Comparison of ENCODE assay signal across 8 cellular contexts in the genomic region with DNA sequence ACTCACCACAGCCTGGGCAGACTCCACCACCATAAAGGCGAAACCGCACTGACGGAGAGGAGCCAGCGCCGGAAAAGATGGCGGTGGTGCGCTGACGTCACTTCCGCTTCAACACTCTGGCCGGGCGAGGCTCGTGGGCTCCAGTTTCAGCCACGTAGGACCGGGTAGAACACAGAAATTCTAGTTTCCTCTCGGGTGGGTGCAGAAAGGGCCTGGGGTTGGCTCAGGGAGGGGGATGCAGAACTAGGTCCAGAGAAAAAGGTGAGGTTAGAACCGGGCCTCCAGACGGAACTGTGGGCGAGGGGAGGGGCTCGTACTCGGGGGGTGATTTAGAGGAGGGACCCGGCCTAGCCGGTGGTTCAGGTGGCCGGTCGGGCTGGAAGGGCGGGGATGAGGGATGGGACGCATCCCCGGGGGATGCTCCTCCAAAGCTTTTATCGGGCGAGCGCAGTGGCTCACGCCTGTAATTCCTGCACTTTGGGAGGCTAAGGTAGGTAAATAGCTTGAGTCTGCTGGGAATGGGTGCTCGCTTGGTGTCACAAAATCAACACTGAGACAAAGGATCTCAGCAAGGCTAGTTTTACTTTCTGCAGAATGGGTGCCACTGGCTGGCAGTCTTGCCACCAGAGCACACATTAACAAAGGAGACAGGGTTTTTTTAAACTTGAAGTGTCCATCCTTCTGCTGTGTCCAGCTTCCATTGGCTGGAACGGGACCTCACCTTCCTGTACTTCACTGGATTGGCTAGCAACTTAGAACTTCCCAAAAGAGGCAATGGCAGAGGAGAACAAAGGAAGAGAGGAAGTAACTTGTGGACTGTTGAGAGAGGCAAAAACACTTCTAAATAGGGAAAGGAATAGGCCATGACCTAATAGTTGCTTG. TPM values are rescaled to one million over a fixed set of nuclear protein-coding genes. Genes with fewer than 3 reads are reported as not detected.
A peak's percentile ranks its signal among the peaks of the same experiment; 100 is the strongest.
DNase-seq lines count a peak whose midpoint lies in the region; ATAC-seq and TF ChIP-seq lines count a peak whose summit lies in the region.

ZNF561 (minus strand) TSS at position 77 of the 882 bp plus-strand sequence. CDS start 1,776 bp downstream, outside the sequence.

- H3K4me2 ChIP-seq in parathyroid adenoma (ENCODE audit: low read length): peak within 1 kb of the TSS; percentile 83

- peak within 1 kb of the TSS; percentile 74 for H3K9ac ChIP-seq in parathyroid adenoma

- H3K4me1 ChIP-seq in cardiac muscle cell (ENCODE audit: low read depth) (peaks cover 24% of the 10 kb centered on the region), parathyroid adenoma (peaks cover 7% of the 10 kb centered on the region), tibial artery (peaks cover 0 to 34% (median 16%) of the 10 kb centered on the region in 4 donors)

- DNase-seq in GDM1 (lab: John Stamatoyannopoulos, UW) (peak; percentile 84), NCI-H128 (lab: John Stamatoyannopoulos, UW; ENCODE audit: unreplicated experiment) (peak; percentile 54), SW 1271 (lab: John Stamatoyannopoulos, UW) (peak; percentile 34 to 66), cardiac muscle cell (ENCODE audit: low read depth in 1 of 2, low spot score in 1 of 2) (peak; percentile 94), tibial artery (peak; percentile 79 to 91)
- DNase-seq in activated naive CD8-positive, alpha-beta T cell treated with anti-CD3 and anti-CD28 coated beads, Interleukin-2, amount 50 U/mL, for 16 hours (ENCODE audit: low read depth, low spot score): peak; percentile 69

- TF ChIP-seq CTCF in cardiac muscle cell (IDR thresholded peaks at IDR 0.05; ENCODE audit: low read depth, low read length) (no peak), parathyroid adenoma (IDR thresholded peaks at IDR 0.05) (no peak), tibial artery (IDR thresholded peaks at IDR 0.05) (no peak)

- peak; percentile 75 for ATAC-seq in HG02571 (IDR thresholded peaks at IDR 0.05; ENCODE audit: unreplicated experiment)

- H3K36me3 ChIP-seq in cardiac muscle cell (peaks cover 30% of the 10 kb centered on the region), parathyroid adenoma (ENCODE audit: control insufficient read depth, insufficient read depth, low read length) (no peaks in the 10 kb centered on the region), tibial artery (peaks cover 26 to 31% (median 31%) of the 10 kb centered on the region in 3 donors)

- H3K27ac ChIP-seq in cardiac muscle cell (peak within 1 kb of the TSS; percentile 100), parathyroid adenoma (peak within 1 kb of the TSS; percentile 89), tibial artery (peak within 1 kb of the TSS; percentile 74 to 75)

- H3K9me3 ChIP-seq in cardiac muscle cell (ENCODE audit: low read depth): no peaks in the 10 kb centered on the region
- H3K9me3 ChIP-seq in parathyroid adenoma (ENCODE audit: control insufficient read depth, low read length): no peaks in the 10 kb centered on the region
- no peaks in the 10 kb centered on the region for H3K9me3 ChIP-seq in tibial artery

- H3K79me2 ChIP-seq in parathyroid adenoma: peaks cover 2% of the 10 kb centered on the region

- intact Hi-C loops in tibial artery (cut with DNase I; ENCODE audit: low total_unique reads): loop anchor here (5.0 to 10.0 kb wide), 2 partner anchors 53 to 309 kb away; partner anchors contain the start of gene ZNF562

- H3K4me3 ChIP-seq in cardiac muscle cell (peak within 1 kb of the TSS; percentile 93), parathyroid adenoma (ENCODE audit: low read depth, low read length) (peak within 1 kb of the TSS; percentile 98), tibial artery (peak within 1 kb of the TSS; percentile 57 to 73)

- H3K27me3 ChIP-seq in cardiac muscle cell (no peaks in the 10 kb centered on the region), parathyroid adenoma (ENCODE audit: control insufficient read depth, insufficient read depth, low read length) (no peaks in the 10 kb centered on the region), tibial artery (no peaks in the 10 kb centered on the region)

- H2AFZ ChIP-seq in parathyroid adenoma: peak within 1 kb of the TSS; percentile 93

RNA-seq across cellular contexts. Expression of gene ZNF561, which starts in this region (rescaled TPM):
- total RNA-seq in cardiac muscle cell: 28.6 and 35.4 TPM in 2 replicates
- polyA plus RNA-seq in cardiac muscle cell: 28.2 and 32.0 TPM in 2 replicates

Comparison
In these comparisons a context has a peak if more than half of its experiments do, and no peak if none do; other contexts are left out.
1. Peak in every context shown above with its lines: DNase-seq, ATAC-seq, H3K4me3 ChIP-seq and H3K27ac ChIP-seq.